8 cellular contexts compared by ENCODE assay signal in the genomic region with DNA sequence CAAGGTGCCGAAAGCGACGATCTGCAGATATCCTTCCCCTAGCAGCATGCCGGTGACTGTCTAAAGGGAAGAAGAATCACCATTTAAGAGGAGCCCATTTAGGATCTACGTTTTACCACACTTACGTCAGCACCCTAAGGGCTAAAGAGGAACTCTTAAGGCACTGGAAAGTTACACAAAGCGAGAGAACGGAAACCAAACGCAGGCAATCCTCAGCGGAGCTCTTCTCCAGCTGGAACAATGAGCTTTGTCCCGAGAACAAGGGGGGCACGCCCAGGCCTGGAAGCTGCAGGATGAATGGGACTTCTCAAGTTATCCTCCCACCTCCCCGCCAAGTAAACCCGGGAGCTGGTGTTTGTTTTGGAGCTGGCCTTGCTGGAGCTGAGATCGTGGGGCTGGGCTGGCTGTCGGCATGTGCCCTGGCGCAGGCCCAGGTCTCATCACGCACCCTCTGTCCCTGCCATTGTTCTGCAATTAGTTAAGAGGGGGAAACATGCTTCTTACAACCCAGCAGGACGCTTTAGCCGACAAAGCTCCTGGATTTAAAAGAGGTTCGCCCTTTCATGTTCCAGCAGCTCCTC. TPM values are rescaled to one million over a fixed set of nuclear protein-coding genes. Genes with fewer than 3 reads are reported as not detected.
DNase-seq lines count a peak whose midpoint lies in the region; FAIRE-seq lines count a peak whose summit lies in the region.

No MANE protein-coding gene starts in this region.

- FAIRE-seq in endometrium (lab: Jason Lieb, UNC), result peak; percentile 54

- DNase-seq in COR-L47 (lab: John Stamatoyannopoulos, UW) (peak; percentile 83), NCI-H460 (ENCODE audit: extremely low read depth, low read depth) (peak; percentile 36), myocyte (ENCODE audit: low read depth) (peak; percentile 68), GM19240 (ENCODE audit: insufficient read length, low spot score) (no peak), T-helper 1 cell (no peak)
- DNase-seq in stimulated activated CD4-positive, alpha-beta T cell treated with anti-CD3 and anti-CD28 coated beads, Interleukin-4, amount 100 ng/mL, for 1 hour, result no peak
- no peak for DNase-seq in effector CD4-positive, alpha-beta T cell

RNA-seq across cellular contexts. Expression of a gene that starts 36.5 kb away (rescaled TPM):
- 25.1 and 28.9 TPM in 2 replicates for total RNA-seq in NCI-H460 (2014; rRNA removed; shearing (Covaris generic))
- 5.9 and 7.5 TPM in 2 replicates for polyA plus RNA-seq in NCI-H460 (2014; cell fraction: nucleus; rRNA removed)
- 52.7 and 69.3 TPM in 2 replicates for total RNA-seq in myocyte
- 212 TPM for polyA plus RNA-seq in myocyte (2012)

Comparison
In these comparisons a context has a peak if more than half of its experiments do, and no peak if none do; other contexts are left out.
1. DNase-seq: peak in COR-L47 (single experiment), NCI-H460 (single experiment) and myocyte (single experiment); none in stimulated activated CD4-positive, alpha-beta T cell treated with anti-CD3 and anti-CD28 coated beads, Interleukin-4, amount 100 ng/mL, for 1 hour (single experiment), effector CD4-positive, alpha-beta T cell (single experiment), GM19240 (single experiment) and T-helper 1 cell (0 of 5).